31 cellular contexts compared by ENCODE assay signal in genomic region chr19:6352381-6353165, GRCh38. TPM values are rescaled to one million over a fixed set of nuclear protein-coding genes. Genes with fewer than 3 reads are reported as not detected.
"Had no signal": no experiment of that assay in that cellular context is flagged by ENCODE, and none has a peak within 500 bp of the region (broad histone marks: within the 10 kb centered on the region; RNA-seq: fewer than 3 reads in every experiment).

No MANE protein-coding gene starts in this region.

- FAIRE-seq: endothelial cell of umbilical vein, islet of Langerhans had no signal

- H3K9me3 ChIP-seq: esophagus muscularis mucosa, gastrocnemius medialis, lower lobe of right lung, ovary, spleen, tibial artery had no signal

- H2AFZ ChIP-seq: neural progenitor cell had no signal

- ATAC-seq: gastrocnemius medialis; heart right ventricle; left lobe of liver; lower lobe of right lung; natural killer cell treated with Interleukin-12 subunit alpha and Interleukin-12 subunit beta and Interleukin-15 and Interleukin-18, amount 100 ng/mL, for 72 hours; sciatic nerve; stimulated activated memory B cell treated with anti-CD40 and anti-IgM and Interleukin-4, amounts not matched to agents 10 μg/mL and 1 μg/mL and 100 μg/mL, for 72 hours had no signal

- H3K9ac ChIP-seq: neural progenitor cell had no signal

- H3K4me2 ChIP-seq: neural progenitor cell had no signal

- H3K36me3 ChIP-seq: esophagus muscularis mucosa, gastrocnemius medialis, heart right ventricle, lower lobe of right lung, neural progenitor cell, ovary, spleen, tibial artery had no signal

- H3K4me1 ChIP-seq: esophagus muscularis mucosa, gastrocnemius medialis, heart right ventricle, lower lobe of right lung, neural progenitor cell, spleen, tibial artery had no signal

- H3K27me3 ChIP-seq: esophagus muscularis mucosa, gastrocnemius medialis, heart right ventricle, ovary, spleen, tibial artery had no signal

- DNase-seq: effector CD4-positive, alpha-beta T cell; endodermal cell; gastrocnemius medialis; heart right ventricle; hypothalamus; lower lobe of right lung; mesenchymal stem cell; midbrain; nucleus accumbens; ovary; retina; spleen; stimulated activated CD4-positive, alpha-beta T cell treated with anti-CD3 and anti-CD28 coated beads, Interleukin-15, amount 100 ng/mL, for 24 hours; stimulated activated CD4-positive, alpha-beta T cell treated with anti-CD3 and anti-CD28 coated beads, Interleukin-1b, Interleukin-23, amount 100 ng/mL, for 48 hours; stimulated activated CD4-positive, alpha-beta T cell treated with anti-CD3 and anti-CD28 coated beads, Interleukin-4, amount 100 ng/mL, for 24 hours; tibial artery had no signal

- H3K27ac ChIP-seq: coronary artery, esophagus muscularis mucosa, gastrocnemius medialis, heart right ventricle, lower lobe of right lung, neural progenitor cell, ovary, spleen, tibial artery had no signal

- H3K4me3 ChIP-seq: coronary artery, esophagus muscularis mucosa, gastrocnemius medialis, heart right ventricle, lower lobe of right lung, neural progenitor cell, ovary, spleen, tibial artery had no signal

RNA-seq across cellular contexts. Expression of gene ACER1, which starts 19.2 kb away (rescaled TPM):
- total RNA-seq: chondrocyte; dermis microvascular lymphatic vessel endothelial cell; endodermal cell; endothelial cell of umbilical vein; esophagus muscularis mucosa; fibroblast of villous mesenchyme; gastrocnemius medialis; heart right ventricle; lower lobe of right lung; natural killer cell treated with Interleukin-12 subunit alpha and Interleukin-12 subunit beta and Interleukin-15 and Interleukin-18, amount 100 ng/mL, for 72 hours; progenitor cell of endocrine pancreas; sciatic nerve; temporal lobe; ureter had no signal
- polyA plus RNA-seq: heart right ventricle had no signal
